Comparison of ENCODE assay signal across 2 cellular contexts in the genomic region with DNA sequence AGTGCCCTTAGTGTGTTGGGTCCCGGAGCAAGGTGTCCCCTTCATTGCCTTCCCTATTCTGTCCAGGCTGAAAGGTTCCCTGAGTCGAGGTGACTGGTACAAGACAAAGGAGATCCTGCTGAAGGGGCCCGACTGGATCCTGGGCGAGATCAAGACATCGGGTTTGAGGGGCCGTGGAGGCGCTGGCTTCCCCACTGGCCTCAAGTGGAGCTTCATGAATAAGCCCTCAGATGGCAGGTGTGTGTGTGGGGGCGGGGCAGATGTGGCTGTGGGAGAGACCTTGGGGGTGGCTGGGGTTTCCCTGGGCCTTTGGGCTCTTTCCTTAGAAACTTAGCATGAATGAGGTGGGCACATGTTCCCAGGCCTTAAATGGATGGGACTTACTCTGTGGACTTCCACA.
TF ChIP-seq lines count a peak whose summit lies in the region.

No MANE protein-coding gene starts in this region.

TF ChIP-seq in A549, 52 proteins besides CTCF, POLR2A, EP300 and RAD21 (continued from another document):
- TF ChIP-seq TFCP2L1 (CRISPR knock-in tag; IDR thresholded peaks at IDR 0.05) (no peak), JUNB (IDR thresholded peaks at IDR 0.05) (no peak), POLR2AphosphoS2 (conservative IDR thresholded peaks at IDR 0.05; ENCODE audit: low read length) (no peak), CBX2 (IDR thresholded peaks at IDR 0.05; ENCODE audit: borderline replicate concordance, low read depth) (no peak), TP53 (CRISPR knock-in tag; IDR thresholded peaks at IDR 0.05) (no peak), NPAS2 (CRISPR knock-in tag; IDR thresholded peaks at IDR 0.05; ENCODE audit: borderline replicate concordance) (no peak), SMC3 (IDR thresholded peaks at IDR 0.05) (no peak), CHD2 (IDR thresholded peaks at IDR 0.05; ENCODE audit: low read length, partially characterized antibody) (no peak), HOXB5 (CRISPR knock-in tag; IDR thresholded peaks at IDR 0.05) (no peak), MAFK (IDR thresholded peaks at IDR 0.05; ENCODE audit: partially characterized antibody) (no peak), HMGXB4 (CRISPR knock-in tag; IDR thresholded peaks at IDR 0.05; ENCODE audit: borderline replicate concordance) (no peak), CBX8 (IDR thresholded peaks at IDR 0.05) (no peak), BCL3 (IDR thresholded peaks at IDR 0.05) (no peak), FOXS1 (CRISPR knock-in tag; IDR thresholded peaks at IDR 0.05) (no peak), ZC3H11A (IDR thresholded peaks at IDR 0.05) (no peak), GATA3 (IDR thresholded peaks at IDR 0.05; ENCODE audit: borderline replicate concordance) (no peak)
- TF ChIP-seq, protein P1, sequence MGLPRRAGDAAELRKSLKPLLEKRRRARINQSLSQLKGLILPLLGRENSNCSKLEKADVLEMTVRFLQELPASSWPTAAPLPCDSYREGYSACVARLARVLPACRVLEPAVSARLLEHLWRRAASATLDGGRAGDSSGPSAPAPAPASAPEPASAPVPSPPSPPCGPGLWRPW (IDR thresholded peaks at IDR 0.05): no peak

TF ChIP-seq in WTC11, 78 proteins besides CTCF, POLR2A, EP300 and RAD21 (continued from another document):
- TF ChIP-seq, protein P2, sequence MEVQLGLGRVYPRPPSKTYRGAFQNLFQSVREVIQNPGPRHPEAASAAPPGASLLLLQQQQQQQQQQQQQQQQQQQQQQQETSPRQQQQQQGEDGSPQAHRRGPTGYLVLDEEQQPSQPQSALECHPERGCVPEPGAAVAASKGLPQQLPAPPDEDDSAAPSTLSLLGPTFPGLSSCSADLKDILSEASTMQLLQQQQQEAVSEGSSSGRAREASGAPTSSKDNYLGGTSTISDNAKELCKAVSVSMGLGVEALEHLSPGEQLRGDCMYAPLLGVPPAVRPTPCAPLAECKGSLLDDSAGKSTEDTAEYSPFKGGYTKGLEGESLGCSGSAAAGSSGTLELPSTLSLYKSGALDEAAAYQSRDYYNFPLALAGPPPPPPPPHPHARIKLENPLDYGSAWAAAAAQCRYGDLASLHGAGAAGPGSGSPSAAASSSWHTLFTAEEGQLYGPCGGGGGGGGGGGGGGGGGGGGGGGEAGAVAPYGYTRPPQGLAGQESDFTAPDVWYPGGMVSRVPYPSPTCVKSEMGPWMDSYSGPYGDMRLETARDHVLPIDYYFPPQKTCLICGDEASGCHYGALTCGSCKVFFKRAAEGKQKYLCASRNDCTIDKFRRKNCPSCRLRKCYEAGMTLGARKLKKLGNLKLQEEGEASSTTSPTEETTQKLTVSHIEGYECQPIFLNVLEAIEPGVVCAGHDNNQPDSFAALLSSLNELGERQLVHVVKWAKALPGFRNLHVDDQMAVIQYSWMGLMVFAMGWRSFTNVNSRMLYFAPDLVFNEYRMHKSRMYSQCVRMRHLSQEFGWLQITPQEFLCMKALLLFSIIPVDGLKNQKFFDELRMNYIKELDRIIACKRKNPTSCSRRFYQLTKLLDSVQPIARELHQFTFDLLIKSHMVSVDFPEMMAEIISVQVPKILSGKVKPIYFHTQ (CRISPR knock-in tag; IDR thresholded peaks at IDR 0.05): no peak
- TF ChIP-seq AFF4 (CRISPR knock-in tag; IDR thresholded peaks at IDR 0.05; ENCODE audit: borderline replicate concordance) (no peak), SP1 (CRISPR knock-in tag; conservative IDR thresholded peaks at IDR 0.05) (no peak), RORB (CRISPR knock-in tag; IDR thresholded peaks at IDR 0.05) (no peak), ZNF423 (CRISPR knock-in tag; IDR thresholded peaks at IDR 0.05) (no peak)
